Comparison of ENCODE assay signal across 3 cellular contexts in genomic region chr6:44226368-44227137, GRCh38.
A peak's percentile ranks its signal among the peaks of the same experiment; 100 is the strongest.
TF ChIP-seq lines count a peak whose summit lies in the region.

No MANE protein-coding gene starts in this region.

TF ChIP-seq in HEK293, 187 proteins besides CTCF, POLR2A, EP300 and RAD21 (continues in another document):
- TF ChIP-seq ZNF777 (tag by site-specific recombination; IDR thresholded peaks at IDR 0.05; ENCODE audit: borderline replicate concordance), result no peak
- TF ChIP-seq EGR2 (tag by site-specific recombination; IDR thresholded peaks at IDR 0.05; ENCODE audit: low read depth), result no peak
- no peak for TF ChIP-seq ZNF2 (tag by site-specific recombination; IDR thresholded peaks at IDR 0.05)
- TF ChIP-seq, protein P1, sequence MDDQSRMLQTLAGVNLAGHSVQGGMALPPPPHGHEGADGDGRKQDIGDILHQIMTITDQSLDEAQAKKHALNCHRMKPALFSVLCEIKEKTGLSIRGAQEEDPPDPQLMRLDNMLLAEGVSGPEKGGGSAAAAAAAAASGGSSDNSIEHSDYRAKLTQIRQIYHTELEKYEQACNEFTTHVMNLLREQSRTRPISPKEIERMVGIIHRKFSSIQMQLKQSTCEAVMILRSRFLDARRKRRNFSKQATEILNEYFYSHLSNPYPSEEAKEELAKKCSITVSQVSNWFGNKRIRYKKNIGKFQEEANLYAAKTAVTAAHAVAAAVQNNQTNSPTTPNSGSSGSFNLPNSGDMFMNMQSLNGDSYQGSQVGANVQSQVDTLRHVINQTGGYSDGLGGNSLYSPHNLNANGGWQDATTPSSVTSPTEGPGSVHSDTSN (CRISPR knock-in tag; IDR thresholded peaks at IDR 0.05), result no peak
- no peak for TF ChIP-seq ZNF707 (tag by site-specific recombination; IDR thresholded peaks at IDR 0.05)
- no peak for TF ChIP-seq ZBTB6 (tag by site-specific recombination; IDR thresholded peaks at IDR 0.05)
- TF ChIP-seq ZFHX2 (tag by site-specific recombination; conservative IDR thresholded peaks at IDR 0.05), result no peak
- TF ChIP-seq, protein P2, sequence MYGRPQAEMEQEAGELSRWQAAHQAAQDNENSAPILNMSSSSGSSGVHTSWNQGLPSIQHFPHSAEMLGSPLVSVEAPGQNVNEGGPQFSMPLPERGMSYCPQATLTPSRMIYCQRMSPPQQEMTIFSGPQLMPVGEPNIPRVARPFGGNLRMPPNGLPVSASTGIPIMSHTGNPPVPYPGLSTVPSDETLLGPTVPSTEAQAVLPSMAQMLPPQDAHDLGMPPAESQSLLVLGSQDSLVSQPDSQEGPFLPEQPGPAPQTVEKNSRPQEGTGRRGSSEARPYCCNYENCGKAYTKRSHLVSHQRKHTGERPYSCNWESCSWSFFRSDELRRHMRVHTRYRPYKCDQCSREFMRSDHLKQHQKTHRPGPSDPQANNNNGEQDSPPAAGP (tag by site-specific recombination; IDR thresholded peaks at IDR 0.05), result no peak
- TF ChIP-seq ZNF701 (tag by site-specific recombination; IDR thresholded peaks at IDR 0.05), result no peak
- TF ChIP-seq MYNN (tag by site-specific recombination; IDR thresholded peaks at IDR 0.05; ENCODE audit: borderline replicate concordance), result no peak
- TF ChIP-seq, protein P3, sequence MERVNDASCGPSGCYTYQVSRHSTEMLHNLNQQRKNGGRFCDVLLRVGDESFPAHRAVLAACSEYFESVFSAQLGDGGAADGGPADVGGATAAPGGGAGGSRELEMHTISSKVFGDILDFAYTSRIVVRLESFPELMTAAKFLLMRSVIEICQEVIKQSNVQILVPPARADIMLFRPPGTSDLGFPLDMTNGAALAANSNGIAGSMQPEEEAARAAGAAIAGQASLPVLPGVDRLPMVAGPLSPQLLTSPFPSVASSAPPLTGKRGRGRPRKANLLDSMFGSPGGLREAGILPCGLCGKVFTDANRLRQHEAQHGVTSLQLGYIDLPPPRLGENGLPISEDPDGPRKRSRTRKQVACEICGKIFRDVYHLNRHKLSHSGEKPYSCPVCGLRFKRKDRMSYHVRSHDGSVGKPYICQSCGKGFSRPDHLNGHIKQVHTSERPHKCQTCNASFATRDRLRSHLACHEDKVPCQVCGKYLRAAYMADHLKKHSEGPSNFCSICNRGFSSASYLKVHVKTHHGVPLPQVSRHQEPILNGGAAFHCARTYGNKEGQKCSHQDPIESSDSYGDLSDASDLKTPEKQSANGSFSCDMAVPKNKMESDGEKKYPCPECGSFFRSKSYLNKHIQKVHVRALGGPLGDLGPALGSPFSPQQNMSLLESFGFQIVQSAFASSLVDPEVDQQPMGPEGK (tag by site-specific recombination; IDR thresholded peaks at IDR 0.05), result peak; percentile 42; the same call in 1 of the 2 replicates
- no peak for TF ChIP-seq ZNF626 (tag by site-specific recombination; IDR thresholded peaks at IDR 0.05)
- TF ChIP-seq GLI4 (tag by site-specific recombination; IDR thresholded peaks at IDR 0.05), result no peak

TF ChIP-seq in K562, 482 proteins besides CTCF, POLR2A, EP300 and RAD21 (continues in another document):
- TF ChIP-seq, protein P4, sequence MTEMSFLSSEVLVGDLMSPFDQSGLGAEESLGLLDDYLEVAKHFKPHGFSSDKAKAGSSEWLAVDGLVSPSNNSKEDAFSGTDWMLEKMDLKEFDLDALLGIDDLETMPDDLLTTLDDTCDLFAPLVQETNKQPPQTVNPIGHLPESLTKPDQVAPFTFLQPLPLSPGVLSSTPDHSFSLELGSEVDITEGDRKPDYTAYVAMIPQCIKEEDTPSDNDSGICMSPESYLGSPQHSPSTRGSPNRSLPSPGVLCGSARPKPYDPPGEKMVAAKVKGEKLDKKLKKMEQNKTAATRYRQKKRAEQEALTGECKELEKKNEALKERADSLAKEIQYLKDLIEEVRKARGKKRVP (CRISPR knock-in tag; IDR thresholded peaks at IDR 0.05), result no peak
- TF ChIP-seq CBFA2T2 (conservative IDR thresholded peaks at IDR 0.05), result peak; percentile 59
- no peak for TF ChIP-seq SUPT5H (IDR thresholded peaks at IDR 0.05)
- TF ChIP-seq SIRT6 (IDR thresholded peaks at IDR 0.05; ENCODE audit: low read depth, low read length), result no peak
- TF ChIP-seq ESRRA (IDR thresholded peaks at IDR 0.05; ENCODE audit: borderline replicate concordance, low read depth), result peak; percentile 98
- TF ChIP-seq ZNF175 (CRISPR knock-in tag; IDR thresholded peaks at IDR 0.05; ENCODE audit: low read depth), result no peak
- TF ChIP-seq U2AF2 (optimal IDR thresholded peaks at IDR 0.05; ENCODE audit: low read depth, low read length), result no peak
- TF ChIP-seq, protein P5, sequence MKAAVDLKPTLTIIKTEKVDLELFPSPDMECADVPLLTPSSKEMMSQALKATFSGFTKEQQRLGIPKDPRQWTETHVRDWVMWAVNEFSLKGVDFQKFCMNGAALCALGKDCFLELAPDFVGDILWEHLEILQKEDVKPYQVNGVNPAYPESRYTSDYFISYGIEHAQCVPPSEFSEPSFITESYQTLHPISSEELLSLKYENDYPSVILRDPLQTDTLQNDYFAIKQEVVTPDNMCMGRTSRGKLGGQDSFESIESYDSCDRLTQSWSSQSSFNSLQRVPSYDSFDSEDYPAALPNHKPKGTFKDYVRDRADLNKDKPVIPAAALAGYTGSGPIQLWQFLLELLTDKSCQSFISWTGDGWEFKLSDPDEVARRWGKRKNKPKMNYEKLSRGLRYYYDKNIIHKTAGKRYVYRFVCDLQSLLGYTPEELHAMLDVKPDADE (conservative IDR thresholded peaks at IDR 0.05; ENCODE audit: control insufficient read depth, low read depth, low read length), result no peak
- 0 out of 4 replicates have a peak, but pooled peaks of 1 of the 2 experiments have one; percentile 33 for TF ChIP-seq FOXK2 (conservative IDR thresholded peaks at IDR 0.05 in 1 of 2, IDR thresholded peaks at IDR 0.05 in 1 of 2; ENCODE audit: low read depth in 2 of 2)
- TF ChIP-seq PTBP1 (IDR thresholded peaks at IDR 0.05; ENCODE audit: low read depth, low read length), result no peak
- peak in 1 of 2 experiments; percentile 22; a peak in 1 of 4 replicates for TF ChIP-seq KDM1A (IDR thresholded peaks at IDR 0.05)
- no peak for TF ChIP-seq EZH2 (IDR thresholded peaks at IDR 0.05; ENCODE audit: borderline replicate concordance, low read depth, low read length)
- no peak for TF ChIP-seq CBX5 (IDR thresholded peaks at IDR 0.05; ENCODE audit: borderline replicate concordance, low read depth)
- peak; percentile 55 for TF ChIP-seq ARID1B (IDR thresholded peaks at IDR 0.05)
- no peak for TF ChIP-seq CEBPG (CRISPR knock-in tag; IDR thresholded peaks at IDR 0.05)
- TF ChIP-seq CEBPG (tag; conservative IDR thresholded peaks at IDR 0.05 in 1 of 2, IDR thresholded peaks at IDR 0.05 in 1 of 2), result no peak
- TF ChIP-seq ZNF77 (CRISPR knock-in tag; IDR thresholded peaks at IDR 0.05), result no peak
- peak; percentile 78 for TF ChIP-seq PRDM10 (IDR thresholded peaks at IDR 0.05; ENCODE audit: partially characterized antibody)
- TF ChIP-seq, protein P6, sequence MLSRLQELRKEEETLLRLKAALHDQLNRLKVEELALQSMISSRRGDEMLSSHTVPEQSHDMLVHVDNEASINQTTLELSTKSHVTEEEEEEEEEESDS (CRISPR knock-in tag; IDR thresholded peaks at IDR 0.05), result no peak

TF ChIP-seq in GM12891, 5 proteins besides CTCF, POLR2A, EP300 and RAD21:
- TF ChIP-seq SPI1 (IDR thresholded peaks at IDR 0.05; ENCODE audit: low read depth, low read length) (no peak), POU2F2 (IDR thresholded peaks at IDR 0.05; ENCODE audit: low read depth, low read length) (no peak), POLR2AphosphoS5 (IDR thresholded peaks at IDR 0.05; ENCODE audit: low read depth, low read length) (no peak)
